Comparison of ENCODE assay signal across 7 cellular contexts in the genomic region with DNA sequence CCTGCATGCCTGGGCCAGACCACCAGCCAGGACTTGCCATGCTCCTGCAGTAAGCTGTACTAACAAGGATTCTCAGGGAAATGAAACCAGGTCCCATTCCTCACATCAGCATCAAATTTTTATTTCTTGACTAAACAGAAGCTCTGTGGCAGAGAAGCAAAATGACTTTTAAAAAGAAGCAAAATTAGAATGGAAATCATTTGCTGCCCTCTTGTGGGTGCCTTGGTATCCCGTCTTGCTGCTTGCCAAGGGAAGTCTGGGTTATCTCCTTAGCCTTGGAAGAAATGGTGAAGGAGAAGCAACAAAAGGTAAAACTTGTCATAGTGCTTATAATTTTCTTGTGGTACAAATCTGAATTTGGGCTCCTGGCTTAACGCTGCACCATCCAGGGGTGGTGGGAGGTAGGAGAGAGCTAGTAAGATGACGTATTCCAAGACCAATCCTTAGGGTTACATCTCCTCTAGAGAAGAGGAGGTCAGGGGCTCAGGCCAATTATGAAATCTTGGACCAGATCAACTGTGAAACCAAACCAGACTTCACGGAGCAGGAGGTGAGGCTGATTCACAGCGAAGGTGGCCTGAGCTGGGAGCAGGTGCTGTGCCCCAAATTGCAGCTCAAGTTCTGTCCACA.
DNase-seq lines count a peak whose midpoint lies in the region; ATAC-seq and TF ChIP-seq lines count a peak whose summit lies in the region.

No MANE protein-coding gene starts in this region.

- no peak overlapping the region for H3K9ac ChIP-seq in SK-N-SH

- no peak overlapping the region for H3K27ac Mint-ChIP-seq in natural killer cell
- H3K27ac Mint-ChIP-seq in activated CD8-positive, alpha-beta memory T cell treated with anti-CD3 and anti-CD28 coated beads, Interleukin-2, amount 10 ng/mL, durations not matched to agents 7 days and 5 days: no peak overlapping the region

- peaks cover 0 to 2% of the 10 kb centered on the region in 2 donors for H3K9me3 Mint-ChIP-seq in natural killer cell
- H3K9me3 Mint-ChIP-seq in activated CD8-positive, alpha-beta memory T cell treated with anti-CD3 and anti-CD28 coated beads, Interleukin-2, amount 10 ng/mL, durations not matched to agents 7 days and 5 days (ENCODE audit: low read depth): no peaks in the 10 kb centered on the region

- TF ChIP-seq RAD21 in SK-N-SH (IDR thresholded peaks at IDR 0.05; ENCODE audit: low read length): peak; percentile 64

- TF ChIP-seq EP300 in SK-N-SH (IDR thresholded peaks at IDR 0.05; ENCODE audit: borderline replicate concordance in 1 of 2, low read depth in 1 of 2, low read length in 1 of 2): no peak

- POLR2A ChIA-PET in SK-N-SH (lab: Yijun Ruan, JAX): no interaction called here

- H3K9me3 ChIP-seq in SK-N-SH: no peaks in the 10 kb centered on the region

- no peaks in the 10 kb centered on the region for H3K36me3 Mint-ChIP-seq in natural killer cell
- H3K36me3 Mint-ChIP-seq in activated CD8-positive, alpha-beta memory T cell treated with anti-CD3 and anti-CD28 coated beads, Interleukin-2, amount 10 ng/mL, durations not matched to agents 7 days and 5 days: no peaks in the 10 kb centered on the region

- ATAC-seq in natural killer cell: no peak
- no peak for ATAC-seq in activated CD8-positive, alpha-beta memory T cell treated with anti-CD3 and anti-CD28 coated beads, Interleukin-2, amount 10 ng/mL, durations not matched to agents 7 days and 5 days

- no peak overlapping the region for H3K27ac ChIP-seq in SK-N-SH (ENCODE audit: low read depth in 2 of 2, low read length in 1 of 2)

- no peaks in the 10 kb centered on the region for H3K27me3 ChIP-seq in SK-N-SH (ENCODE audit: insufficient read depth)

- no peaks in the 10 kb centered on the region for H3K4me1 ChIP-seq in SK-N-SH (ENCODE audit: control insufficient read depth in 1 of 2, insufficient read depth in 2 of 2, low read depth in 1 of 2, low read length in 1 of 2)

- H3F3A ChIP-seq in SK-N-SH (replicated peaks; ENCODE audit: insufficient read depth): no peaks in the 10 kb centered on the region

- no peaks in the 10 kb centered on the region for H3K9me2 ChIP-seq in SK-N-SH

- no peaks in the 10 kb centered on the region for H4K20me1 ChIP-seq in SK-N-SH (ENCODE audit: insufficient read depth)

- H3K79me2 ChIP-seq in SK-N-SH (ENCODE audit: insufficient read depth): no peaks in the 10 kb centered on the region

- H3K4me3 ChIP-seq in SK-N-SH (ENCODE audit: low read depth in 2 of 2, low read length in 1 of 2): no peak overlapping the region

- CTCF ChIA-PET in SK-N-SH (lab: Yijun Ruan, JAX): interaction anchor here (0.6 to 3.0 kb wide), 19 partner anchors 8 to 1557 kb away, joined by 3 to 36 read pairs (median 3); a partner anchor contains a TSS
- CTCF ChIA-PET in activated CD8-positive, alpha-beta memory T cell treated with anti-CD3 and anti-CD28 coated beads, Interleukin-2, amount 10 ng/mL, durations not matched to agents 7 days and 5 days (lab: Charles Lee): interaction anchor here (1.3 to 1.5 kb wide), 5 partner anchors 17 to 90 kb away, joined by 3 to 5 read pairs (median 4); no protein-coding TSS in a partner anchor

- H3K27me3 Mint-ChIP-seq in natural killer cell (ENCODE audit: low read depth in 2 of 2): peaks cover 5 to 7% of the 10 kb centered on the region in 2 donors
- peaks cover 15% of the 10 kb centered on the region for H3K27me3 Mint-ChIP-seq in activated CD8-positive, alpha-beta memory T cell treated with anti-CD3 and anti-CD28 coated beads, Interleukin-2, amount 10 ng/mL, durations not matched to agents 7 days and 5 days

- H2AFZ ChIP-seq in SK-N-SH (ENCODE audit: low read depth): no peak overlapping the region

- H3K36me3 ChIP-seq in SK-N-SH (replicated peaks in 1 of 2; ENCODE audit: control insufficient read depth in 1 of 2, insufficient read depth in 2 of 2, low read length in 1 of 2): no peaks in the 10 kb centered on the region

- intact Hi-C loops in natural killer cell (cut with micrococcal nuclease): no loop called here

- peak; percentile 58 for TF ChIP-seq CTCF in SK-N-SH (IDR thresholded peaks at IDR 0.05)
- no peak for TF ChIP-seq CTCF in natural killer cell (IDR thresholded peaks at IDR 0.05)

- no peak overlapping the region for H3K4me2 ChIP-seq in SK-N-SH

- 26% methylated on average over 3 of the region's 5 CpGs for WGBS in SK-N-SH (ENCODE audit: low lambda C conversion rate)

- no peak overlapping the region for H3K4me3 Mint-ChIP-seq in natural killer cell
- H3K4me3 Mint-ChIP-seq in activated CD8-positive, alpha-beta memory T cell treated with anti-CD3 and anti-CD28 coated beads, Interleukin-2, amount 10 ng/mL, durations not matched to agents 7 days and 5 days: no peak overlapping the region

- H3K4me1 Mint-ChIP-seq in natural killer cell: no peaks in the 10 kb centered on the region
- H3K4me1 Mint-ChIP-seq in activated CD8-positive, alpha-beta memory T cell treated with anti-CD3 and anti-CD28 coated beads, Interleukin-2, amount 10 ng/mL, durations not matched to agents 7 days and 5 days: no peaks in the 10 kb centered on the region

- DNase-seq in GDM1 (lab: John Stamatoyannopoulos, UW): peak; percentile 1
- DNase-seq in HS-5 (ENCODE audit: low read depth): peak; percentile 31
- DNase-seq in SK-N-SH: peak; percentile 19
- DNase-seq in iris pigment epithelial cell (ENCODE audit: low read depth): peak; percentile 55
- DNase-seq in natural killer cell: no peak
- no peak for DNase-seq in activated CD8-positive, alpha-beta memory T cell treated with anti-CD3 and anti-CD28 coated beads, Interleukin-2, amount 10 ng/mL, durations not matched to agents 7 days and 5 days
- no peak for DNase-seq in activated CD8-positive, alpha-beta memory T cell treated with anti-CD3 and anti-CD28 coated beads, Interleukin-2, amount 50 U/mL, for 4 hours

TF ChIP-seq in SK-N-SH, 30 proteins besides CTCF, POLR2A, EP300 and RAD21:
- TF ChIP-seq RFX5 (IDR thresholded peaks at IDR 0.05; ENCODE audit: low read length): no peak
- TF ChIP-seq SMC3 (IDR thresholded peaks at IDR 0.05; ENCODE audit: low read depth, low read length): 0 out of 2 replicates have a peak, but pooled peaks have one; percentile 14

Comparison
In these comparisons a context has a peak if more than half of its experiments do, and no peak if none do; other contexts are left out.
1. DNase-seq: peak in GDM1 (single experiment), HS-5 (single experiment), SK-N-SH (single experiment) and iris pigment epithelial cell (single experiment); none in natural killer cell (single experiment), activated CD8-positive, alpha-beta memory T cell treated with anti-CD3 and anti-CD28 coated beads, Interleukin-2, amount 10 ng/mL, durations not matched to agents 7 days and 5 days (single experiment) and activated CD8-positive, alpha-beta memory T cell treated with anti-CD3 and anti-CD28 coated beads, Interleukin-2, amount 50 U/mL, for 4 hours (single experiment).